In the genomic region with DNA sequence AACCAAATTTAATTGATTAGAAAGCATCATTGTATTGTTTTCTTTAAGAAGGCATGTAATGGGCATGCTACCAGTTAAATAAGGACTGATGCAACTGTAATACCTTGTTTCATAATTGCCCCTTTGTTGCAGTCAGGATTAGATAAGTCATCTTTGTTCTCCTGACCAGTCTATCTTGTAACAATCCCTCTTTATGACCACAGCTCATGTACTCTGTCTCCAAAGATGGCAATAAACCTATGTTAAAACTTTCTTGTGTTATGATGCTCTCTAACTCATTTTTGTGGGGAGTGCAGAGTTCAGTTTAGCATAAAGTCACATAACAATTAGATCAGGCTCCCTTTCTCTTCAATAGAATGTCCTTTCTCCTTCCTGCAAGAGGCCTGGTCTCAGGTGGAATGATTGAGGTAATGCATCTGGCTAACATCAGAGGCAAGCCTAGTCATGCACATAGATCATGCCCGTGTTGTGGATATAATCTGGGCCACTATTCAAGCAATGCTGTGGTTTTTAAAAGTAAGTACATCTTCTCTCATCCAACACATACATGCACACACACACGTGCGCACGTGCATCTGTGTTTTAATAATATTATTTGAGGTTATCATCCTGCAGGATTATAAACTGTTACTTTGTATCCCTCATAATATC, we compare ENCODE assay signal across 18 cellular contexts. TPM values are rescaled to one million over a fixed set of nuclear protein-coding genes. Genes with fewer than 3 reads are reported as not detected.
DNase-seq lines count a peak whose midpoint lies in the region; ATAC-seq and TF ChIP-seq lines count a peak whose summit lies in the region.
"Had no signal": no experiment of that assay in that cellular context is flagged by ENCODE, and none has a peak within 500 bp of the region (broad histone marks: within the 10 kb centered on the region; RNA-seq: fewer than 3 reads in every experiment).

No MANE protein-coding gene starts in this region.

- peak in 1 of 2 experiments; percentile 17 for DNase-seq in Caco-2
- DNase-seq in HuH-7 (ENCODE audit: low spot score) = peak; percentile 26
- no peak for DNase-seq in activated B cell treated with CpG ODN at 0.5 μM for 24 hours
- DNase-seq in islet precursor cell = peak; percentile 70
- DNase-seq in activated CD8-positive, alpha-beta memory T cell treated with anti-CD3 and anti-CD28 coated beads, Interleukin-2, amount 50 U/mL, for 4 hours = no peak
- no peak for DNase-seq in NCI-H345 treated with DMSO at 0.1 percent for 48 hours (lab: John Stamatoyannopoulos, UW; ENCODE audit: unreplicated experiment)
- no peak for DNase-seq in A172 (ENCODE audit: low spot score)
- DNase-seq: activated CD4-positive, alpha-beta memory T cell treated with anti-CD3 and anti-CD28 coated beads for 36 hours; anterior cingulate cortex; hypothalamus; NK-92 treated with Interleukin-12 subunit alpha and Interleukin-12 subunit beta, amount 100 ng/mL, for 24 hours; SHP77; stimulated activated CD4-positive, alpha-beta T cell treated with anti-CD3 and anti-CD28 coated beads, Interleukin-12 subunit alpha, Interleukin-12 subunit beta, amount 100 ng/mL, for 4 hours had no signal

- H3K36me3 Mint-ChIP-seq in Caco-2 (ENCODE audit: insufficient read depth, unreplicated experiment) (no peaks in the 10 kb centered on the region), activated B cell treated with CpG ODN at 0.5 μM for 24 hours (ENCODE audit: low read depth) (peaks cover 63% of the 10 kb centered on the region)

- ATAC-seq in activated B cell treated with CpG ODN at 0.5 μM for 24 hours (ENCODE audit: low read depth) (no peak), HG02981 (IDR thresholded peaks at IDR 0.05; ENCODE audit: unreplicated experiment) (no peak)
- ATAC-seq: activated T-helper 17 cell treated with anti-CD3 and anti-CD28 coated beads, Interleukin-2, amount 50 U/mL, for 72 hours; left lobe of liver had no signal

- POLR2A ChIA-PET in Caco-2 (lab: Charles Lee) = no interaction called here
- POLR2A ChIA-PET in activated B cell treated with CpG ODN at 0.5 μM for 24 hours (lab: Charles Lee) = interaction anchor here (0.7 kb wide), 1 partner anchor 12 kb away, joined by 3 read pairs; no protein-coding TSS in a partner anchor

- H3K27me3 ChIP-seq in Caco-2 (replicated peaks; ENCODE audit: control insufficient read depth, insufficient read depth, low read length) = no peaks in the 10 kb centered on the region
- H3K27me3 ChIP-seq: esophagus muscularis mucosa had no signal

- H3K9me3 ChIP-seq in Caco-2 = no peaks in the 10 kb centered on the region
- H3K9me3 ChIP-seq: esophagus muscularis mucosa had no signal

- no TSS peak for BruUV-seq in Caco-2 (replicated peaks; lab: Mats Ljungman, UMichigan)

- H3K4me1 Mint-ChIP-seq in Caco-2 (ENCODE audit: low read depth, unreplicated experiment) (peaks cover 6% of the 10 kb centered on the region), activated B cell treated with CpG ODN at 0.5 μM for 24 hours (peaks cover 25% of the 10 kb centered on the region)

- TF ChIP-seq CTCF in Caco-2 (IDR thresholded peaks at IDR 0.05; ENCODE audit: insufficient read depth in 1 of 2, low read depth in 1 of 2, low read length in 1 of 2, severe bottlenecking in 1 of 2, unreplicated experiment in 1 of 2) (no peak), activated B cell treated with CpG ODN at 0.5 μM for 24 hours (IDR thresholded peaks at IDR 0.05) (no peak)

- H3K27ac Mint-ChIP-seq in Caco-2 (ENCODE audit: unreplicated experiment) (peak overlapping the region; percentile 80), activated B cell treated with CpG ODN at 0.5 μM for 24 hours (peak overlapping the region; percentile 42)
- H3K27ac Mint-ChIP-seq: activated CD4-positive, alpha-beta memory T cell treated with anti-CD3 and anti-CD28 coated beads for 36 hours; activated T-helper 17 cell treated with anti-CD3 and anti-CD28 coated beads, Interleukin-2, amount 50 U/mL, for 72 hours had no signal

- H3K9me3 Mint-ChIP-seq in Caco-2 (ENCODE audit: unreplicated experiment) (peaks cover 9% of the 10 kb centered on the region), activated B cell treated with CpG ODN at 0.5 μM for 24 hours (no peaks in the 10 kb centered on the region)
- H3K9me3 Mint-ChIP-seq: activated CD4-positive, alpha-beta memory T cell treated with anti-CD3 and anti-CD28 coated beads for 36 hours; activated T-helper 17 cell treated with anti-CD3 and anti-CD28 coated beads, Interleukin-2, amount 50 U/mL, for 72 hours had no signal

- H3K4me3 Mint-ChIP-seq in Caco-2 (ENCODE audit: unreplicated experiment) (no peak overlapping the region), activated B cell treated with CpG ODN at 0.5 μM for 24 hours (no peak overlapping the region)
- H3K4me3 Mint-ChIP-seq: activated CD4-positive, alpha-beta memory T cell treated with anti-CD3 and anti-CD28 coated beads for 36 hours; activated T-helper 17 cell treated with anti-CD3 and anti-CD28 coated beads, Interleukin-2, amount 50 U/mL, for 72 hours had no signal

- intact Hi-C loops in Caco-2 (cut with micrococcal nuclease; ENCODE audit: unreplicated experiment) = no loop called here
- intact Hi-C loops in activated B cell treated with CpG ODN at 0.5 μM for 24 hours (cut with micrococcal nuclease) = no loop called here

- H3K27me3 Mint-ChIP-seq in Caco-2 (ENCODE audit: insufficient read depth, unreplicated experiment) = no peaks in the 10 kb centered on the region
- no peaks in the 10 kb centered on the region for H3K27me3 Mint-ChIP-seq in activated B cell treated with CpG ODN at 0.5 μM for 24 hours
- H3K27me3 Mint-ChIP-seq: activated CD4-positive, alpha-beta memory T cell treated with anti-CD3 and anti-CD28 coated beads for 36 hours; activated T-helper 17 cell treated with anti-CD3 and anti-CD28 coated beads, Interleukin-2, amount 50 U/mL, for 72 hours had no signal

- H3K4me3 ChIP-seq in Caco-2 (ENCODE audit: low read depth, low read length) = no peak overlapping the region
- H3K4me3 ChIP-seq: esophagus muscularis mucosa had no signal

- CTCF ChIA-PET in Caco-2 (lab: Charles Lee) = no interaction called here
- CTCF ChIA-PET in activated B cell treated with CpG ODN at 0.5 μM for 24 hours (lab: Charles Lee) = interaction anchor here (0.7 to 2.3 kb wide), 2 partner anchors 15 to 133 kb away, joined by 3 to 6 read pairs; no protein-coding TSS in a partner anchor

- H3K4me1 ChIP-seq in Caco-2 = peaks cover 21% of the 10 kb centered on the region
- H3K4me1 ChIP-seq: esophagus muscularis mucosa, parathyroid adenoma had no signal

- no peaks in the 10 kb centered on the region; the same call in 1 of the 2 replicates for H3K36me3 ChIP-seq in Caco-2 (ENCODE audit: control insufficient read depth, insufficient read depth, low read length)
- H3K36me3 ChIP-seq: esophagus muscularis mucosa had no signal

RNA-seq across cellular contexts. Expression of a gene that starts 45.6 kb away (rescaled TPM):
- total RNA-seq in Caco-2 (2022) (2.6 and 4.6 TPM in 2 replicates), activated B cell treated with CpG ODN at 0.5 μM for 24 hours (47.5 and 59.9 TPM in 2 replicates)
- 34.1 and 72.2 TPM in 2 replicates for total RNA-seq in A172 (2014; rRNA removed; shearing (Covaris generic))

Comparison
In these comparisons a context has a peak if more than half of its experiments do, and no peak if none do; other contexts are left out.
1. DNase-seq: peak in HuH-7 (single experiment) and islet precursor cell (single experiment); none in activated B cell treated with CpG ODN at 0.5 μM for 24 hours (single experiment), activated CD8-positive, alpha-beta memory T cell treated with anti-CD3 and anti-CD28 coated beads, Interleukin-2, amount 50 U/mL, for 4 hours (single experiment), NCI-H345 treated with DMSO at 0.1 percent for 48 hours (single experiment) and A172 (single experiment).